In genomic region chr3:197297476-197298340, GRCh38 we compare ENCODE assay signal across 8 cellular contexts. TPM values are rescaled to one million over a fixed set of nuclear protein-coding genes. Genes with fewer than 3 reads are reported as not detected.
DNase-seq lines count a peak whose midpoint lies in the region; ATAC-seq, FAIRE-seq and TF ChIP-seq lines count a peak whose summit lies in the region.

No MANE protein-coding gene starts in this region.

- H3K4me2 ChIP-seq in HepG2 (ENCODE audit: low read depth, low read length): peak overlapping the region; percentile 89

- H3K9ac ChIP-seq in HepG2 (ENCODE audit: insufficient read depth, low read depth, low read length): peak overlapping the region; percentile 93

- intact Hi-C loops in activated CD4-positive, alpha-beta T cell treated with anti-CD3 and anti-CD28 coated beads, Interleukin-2, amount 10 ng/mL, durations not matched to agents 24 days and 14 days (cut with micrococcal nuclease): loop anchor here (1.0 to 5.0 kb wide), 2 partner anchors 9 to 160 kb away; no protein-coding TSS in a partner anchor
- intact Hi-C loops in HepG2 (cut with micrococcal nuclease; ENCODE audit: unreplicated experiment): loop anchor here (2.0 to 5.0 kb wide), 4 partner anchors 40 to 205 kb away; no protein-coding TSS in a partner anchor

- in situ Hi-C loops in HepG2 (cut with HindIII; ENCODE audit: extremely low pct_ligation_motif_present, low pct_unique_long_range_greater_than_20kb): loop anchor here (5.0 to 10.0 kb wide), 2 partner anchors 65 to 207 kb away; no protein-coding TSS in a partner anchor

- ATAC-seq in GM19324 (IDR thresholded peaks at IDR 0.05; ENCODE audit: low FRiP score, unreplicated experiment): peak; percentile 77
- ATAC-seq in HG03442 (IDR thresholded peaks at IDR 0.05; ENCODE audit: unreplicated experiment): peak; percentile 67
- ATAC-seq in HepG2: peak; percentile 74

- H3K4me3 ChIP-seq in BE2C (ENCODE audit: low read depth, low read length) (peak overlapping the region; percentile 90), HepG2 (replicated peaks in 1 of 3; ENCODE audit: insufficient read depth in 1 of 3, low read depth in 2 of 3, low read length in 3 of 3) (peak overlapping the region; percentile 91 to 95 (median 94))

- peak in 1 of 2 experiments; percentile 49; a peak in 2 of 4 replicates for TF ChIP-seq POLR2A in HepG2 (IDR thresholded peaks at IDR 0.05; ENCODE audit: insufficient read depth in 1 of 2, low read depth in 2 of 2, low read length in 2 of 2)

- H3K27me3 ChIP-seq in BE2C (no peaks in the 10 kb centered on the region), HepG2 (ENCODE audit: control insufficient read depth in 1 of 2, insufficient read depth in 2 of 2, low read length in 2 of 2) (no peaks in the 10 kb centered on the region; a peak in 1 of 5 replicates)

- peak overlapping the region; percentile 98 for H3K27ac Mint-ChIP-seq in activated CD4-positive, alpha-beta T cell treated with anti-CD3 and anti-CD28 coated beads, Interleukin-2, amount 10 ng/mL, durations not matched to agents 24 days and 14 days

- peaks cover 21% of the 10 kb centered on the region for H4K20me1 ChIP-seq in HepG2 (ENCODE audit: insufficient read depth, low read length)

- TF ChIP-seq CTCF in BE2C (IDR thresholded peaks at IDR 0.05; ENCODE audit: low read depth, low read length) (no peak), HepG2 (CRISPR knock-in tag; IDR thresholded peaks at IDR 0.05) (no peak)

- TF ChIP-seq EP300 in HepG2 (IDR thresholded peaks at IDR 0.05; ENCODE audit: low read depth in 2 of 2, low read length in 2 of 2): 0 out of 4 replicates have a peak, but pooled peaks of 1 of the 2 experiments have one; percentile 20
- TF ChIP-seq EP300 in HepG2 (CRISPR knock-in tag; IDR thresholded peaks at IDR 0.05; ENCODE audit: borderline replicate concordance): no peak

- peaks cover 25% of the 10 kb centered on the region for H3K27me3 Mint-ChIP-seq in activated CD4-positive, alpha-beta T cell treated with anti-CD3 and anti-CD28 coated beads, Interleukin-2, amount 10 ng/mL, durations not matched to agents 24 days and 14 days

- BruUV-seq in HepG2 (replicated peaks; lab: Mats Ljungman, UMichigan): no TSS peak

- DNase-seq in BE2C: peak; percentile 92
- DNase-seq in NCI-H510A (lab: John Stamatoyannopoulos, UW): peak; percentile 95
- peak; percentile 97 for DNase-seq in activated CD4-positive, alpha-beta T cell treated with anti-CD3 and anti-CD28 coated beads, Interleukin-2, amount 10 ng/mL, durations not matched to agents 24 days and 14 days
- peak; percentile 74 for DNase-seq in dedifferentiated amniotic fluid mesenchymal stem cell (ENCODE audit: extremely low spot score)
- peak; percentile 80 for DNase-seq in HepG2 (ENCODE audit: low spot score)
- DNase-seq in stimulated activated CD4-positive, alpha-beta T cell treated with anti-CD3 and anti-CD28 coated beads, Interleukin-2, amount 100 ng/mL, for 48 hours: peak; percentile 85 to 86

- H3K9me3 Mint-ChIP-seq in activated CD4-positive, alpha-beta T cell treated with anti-CD3 and anti-CD28 coated beads, Interleukin-2, amount 10 ng/mL, durations not matched to agents 24 days and 14 days: no peaks in the 10 kb centered on the region

- H3K4me3 Mint-ChIP-seq in activated CD4-positive, alpha-beta T cell treated with anti-CD3 and anti-CD28 coated beads, Interleukin-2, amount 10 ng/mL, durations not matched to agents 24 days and 14 days: peak overlapping the region; percentile 97

- CTCF ChIA-PET in HepG2 (lab: Yijun Ruan, JAX; ENCODE audit: low intra/inter-chr PET ratio, low total read pairs): no interaction called here

- H3K36me3 ChIP-seq in BE2C (peaks cover 26% of the 10 kb centered on the region), HepG2 (replicated peaks in 1 of 2; ENCODE audit: control insufficient read depth in 1 of 2, insufficient read depth in 2 of 2, low read length in 2 of 2) (peaks cover 1 to 2% of the 10 kb centered on the region in 2 experiments; a peak in 3 of 5 replicates)

- H3K79me2 ChIP-seq in HepG2 (ENCODE audit: insufficient read depth, low read length): peaks cover 46% of the 10 kb centered on the region

- TF ChIP-seq RAD21 in HepG2 (CRISPR knock-in tag; IDR thresholded peaks at IDR 0.05): peak; percentile 74

- H3K36me3 Mint-ChIP-seq in activated CD4-positive, alpha-beta T cell treated with anti-CD3 and anti-CD28 coated beads, Interleukin-2, amount 10 ng/mL, durations not matched to agents 24 days and 14 days (ENCODE audit: low read depth): peaks cover 23% of the 10 kb centered on the region

- H2AFZ ChIP-seq in HepG2 (ENCODE audit: low read length): no peak overlapping the region

- peak overlapping the region; percentile 98 for H3K27ac ChIP-seq in HepG2 (ENCODE audit: extremely low read length, insufficient read depth, low read length)

- H3K4me1 ChIP-seq in BE2C (peaks cover 3% of the 10 kb centered on the region; the same call in 1 of the 2 replicates), HepG2 (ENCODE audit: insufficient read depth, low read length) (peaks cover 55% of the 10 kb centered on the region)

- H3K4me1 Mint-ChIP-seq in activated CD4-positive, alpha-beta T cell treated with anti-CD3 and anti-CD28 coated beads, Interleukin-2, amount 10 ng/mL, durations not matched to agents 24 days and 14 days: peaks cover 29% of the 10 kb centered on the region

- POLR2A ChIA-PET in HepG2 (lab: Yijun Ruan, JAX): interaction anchor here (0.5 to 2.9 kb wide), 19 partner anchors 9 to 223 kb away, joined by 3 to 32 read pairs (median 4); no protein-coding TSS in a partner anchor

- under 1% methylated on average over 17 of the region's 100 CpGs for WGBS in HepG2 (ENCODE audit: low lambda C conversion rate)

- FAIRE-seq in HepG2 (lab: Jason Lieb, UNC): no peak

- H3K9me3 ChIP-seq in BE2C (no peaks in the 10 kb centered on the region), HepG2 (ENCODE audit: low read length) (no peaks in the 10 kb centered on the region)

TF ChIP-seq in HepG2, 621 proteins besides CTCF, POLR2A, EP300 and RAD21 (continues in another document):
- no peak for TF ChIP-seq ZNF691 (CRISPR knock-in tag; IDR thresholded peaks at IDR 0.05; ENCODE audit: borderline replicate concordance, low read depth)
- peak; percentile 41 for TF ChIP-seq IRX3 (CRISPR knock-in tag; IDR thresholded peaks at IDR 0.05; ENCODE audit: borderline replicate concordance, low read depth)
- TF ChIP-seq TAF1 (CRISPR knock-in tag; IDR thresholded peaks at IDR 0.05): peak; percentile 24; the same call in 1 of the 2 replicates
- no peak for TF ChIP-seq STAT6 (CRISPR knock-in tag; IDR thresholded peaks at IDR 0.05; ENCODE audit: borderline replicate concordance)

RNA-seq across cellular contexts. Expression of gene DLG1, which starts 0.7 kb away (rescaled TPM):
- polyA plus RNA-seq in BE2C (2012; ENCODE audit: insufficient read depth, insufficient read length, low read depth): 24.6 TPM
- total RNA-seq in activated CD4-positive, alpha-beta T cell treated with anti-CD3 and anti-CD28 coated beads, Interleukin-2, amount 10 ng/mL, durations not matched to agents 24 days and 14 days: 81.1 and 84.1 TPM in 2 replicates
- total RNA-seq in HepG2 (2016; rRNA removed; fragmentation: Illumina TruSeq; extraction: Trizol): 104 and 105 TPM in 2 replicates
- total RNA-seq in HepG2 (2016; cell fraction: cytosol; rRNA removed; fragmentation: Illumina TruSeq; extraction: Trizol; ENCODE audit: low read depth): 40.0 and 44.2 TPM in 2 replicates
- 102 and 106 TPM in 2 replicates for total RNA-seq in HepG2 (2016; cell fraction: insoluble cytoplasmic fraction; rRNA removed; fragmentation: Illumina TruSeq; extraction: Trizol)
- total RNA-seq in HepG2 (2016; cell fraction: membrane; rRNA removed; fragmentation: Illumina TruSeq; extraction: Trizol): 33.5 and 37.5 TPM in 2 replicates
- 208 and 219 TPM in 2 replicates for total RNA-seq in HepG2 (2016; cell fraction: nucleus; rRNA removed; fragmentation: Illumina TruSeq; extraction: Trizol)
- 30.4 and 30.5 TPM in 2 replicates for polyA plus RNA-seq in HepG2 (2011; rRNA removed)
- polyA plus RNA-seq in HepG2 (2011; cell fraction: cytosol; rRNA removed): 7.7 and 13.1 TPM in 2 replicates
- polyA plus RNA-seq in HepG2 (2011; cell fraction: nucleus; rRNA removed): 38.0 and 75.0 TPM in 2 replicates
- 34.1 and 38.3 TPM in 2 replicates for polyA plus RNA-seq in HepG2 (2012)
- 3.7 and 3.9 TPM in 2 replicates for polyA plus RNA-seq in HepG2 (2016; cell fraction: cytosol; fragmentation: Illumina TruSeq; extraction: Trizol; ENCODE audit: low read depth)
- polyA plus RNA-seq in HepG2 (2016; cell fraction: insoluble cytoplasmic fraction; fragmentation: Illumina TruSeq; extraction: Trizol; ENCODE audit: low read depth): 67.8 and 68.9 TPM in 2 replicates
- 10.5 and 12.7 TPM in 2 replicates for polyA plus RNA-seq in HepG2 (2016; cell fraction: membrane; fragmentation: Illumina TruSeq; extraction: Trizol; ENCODE audit: low read depth)
- polyA plus RNA-seq in HepG2 (2016; cell fraction: nucleus; fragmentation: Illumina TruSeq; extraction: Trizol; ENCODE audit: insufficient read depth, low read depth): 110 and 123 TPM in 2 replicates
- polyA minus RNA-seq in HepG2 (2011; rRNA and poly(A)+ RNA removed; ENCODE audit: low replicate concordance): 42.3 and 46.0 TPM in 2 replicates
- polyA minus RNA-seq in HepG2 (2011; cell fraction: cytosol; rRNA and poly(A)+ RNA removed): 23.2 and 29.7 TPM in 2 replicates
- polyA minus RNA-seq in HepG2 (2011; cell fraction: nucleus; rRNA and poly(A)+ RNA removed): 241 and 244 TPM in 2 replicates

Comparison
In these comparisons a context has a peak if more than half of its experiments do, and no peak if none do; other contexts are left out.
1. Peak in every context shown above with its lines: DNase-seq, ATAC-seq, H3K4me3 ChIP-seq and H3K27ac ChIP-seq.